Comparison of ENCODE assay signal across 22 cellular contexts in the genomic region with DNA sequence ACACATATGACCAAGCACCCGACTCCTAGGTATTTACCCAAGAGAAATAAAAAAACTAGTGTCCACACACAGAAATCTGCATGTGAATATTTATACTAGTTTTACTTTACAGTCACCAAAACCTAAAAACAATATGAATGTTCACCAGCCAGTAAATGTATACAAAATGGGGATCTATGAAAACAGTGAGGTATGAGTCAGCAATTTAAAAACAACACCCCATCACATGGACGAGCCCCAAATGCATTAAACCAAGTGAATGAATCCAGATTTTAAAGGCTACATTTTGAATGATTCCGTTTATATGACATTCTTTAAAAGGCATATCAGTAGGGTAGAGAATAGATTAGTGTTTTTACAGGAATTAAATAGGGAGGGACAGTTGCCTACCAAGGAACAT. TPM values are rescaled to one million over a fixed set of nuclear protein-coding genes. Genes with fewer than 3 reads are reported as not detected.
A peak's percentile ranks its signal among the peaks of the same experiment; 100 is the strongest.
DNase-seq lines count a peak whose midpoint lies in the region; ATAC-seq, FAIRE-seq and TF ChIP-seq lines count a peak whose summit lies in the region.
"Had no signal": no experiment of that assay in that cellular context is flagged by ENCODE, and none has a peak within 500 bp of the region (broad histone marks: within the 10 kb centered on the region; RNA-seq: fewer than 3 reads in every experiment).

No MANE protein-coding gene starts in this region.

- H3K4me3 Mint-ChIP-seq in activated naive CD4-positive, alpha-beta T cell treated with anti-CD3 and anti-CD28 coated beads, Interleukin-2, amount 10 ng/mL, durations not matched to agents 7 days and 5 days = no peak overlapping the region
- H3K4me3 Mint-ChIP-seq: CD14-positive monocyte; CD4-positive, alpha-beta memory T cell; IgD-negative memory B cell had no signal

- in situ Hi-C loops in HepG2 (cut with HindIII; ENCODE audit: extremely low pct_ligation_motif_present, low pct_unique_long_range_greater_than_20kb) (no loop called here), K562 (cut with MboI) (loop anchor here (25.0 kb wide), 1 partner anchor 498 kb away; no protein-coding TSS in a partner anchor)

- H4K20me1 ChIP-seq in HepG2 (ENCODE audit: insufficient read depth, low read length) = no peaks in the 10 kb centered on the region
- no peaks in the 10 kb centered on the region for H4K20me1 ChIP-seq in K562 (replicated peaks; ENCODE audit: control insufficient read depth, insufficient read depth, low read length)
- H4K20me1 ChIP-seq: BLaER1 had no signal

- no peaks in the 10 kb centered on the region for H3K36me3 ChIP-seq in HepG2 (replicated peaks in 1 of 2; ENCODE audit: control insufficient read depth in 1 of 2, insufficient read depth in 2 of 2, low read length in 2 of 2)
- H3K36me3 ChIP-seq in right lobe of liver = no peaks in the 10 kb centered on the region
- H3K36me3 ChIP-seq in K562 (ENCODE audit: control insufficient read depth, insufficient read depth, low read length) = no peaks in the 10 kb centered on the region
- H3K36me3 ChIP-seq: BLaER1, HAP-1 had no signal

- H3K9me1 ChIP-seq in K562 (ENCODE audit: control insufficient read depth, insufficient read depth, low read length) = no peaks in the 10 kb centered on the region

- H3K9me3 Mint-ChIP-seq in activated naive CD4-positive, alpha-beta T cell treated with anti-CD3 and anti-CD28 coated beads, Interleukin-2, amount 10 ng/mL, durations not matched to agents 7 days and 5 days = no peaks in the 10 kb centered on the region
- H3K9me3 Mint-ChIP-seq: CD4-positive, alpha-beta memory T cell; IgD-negative memory B cell had no signal

- DNase-seq in HepG2 (ENCODE audit: low spot score) (no peak), right lobe of liver (no peak), K562 (ENCODE audit: extremely low read depth in 1 of 4, low spot score in 3 of 4) (no peak), fibroblast of villous mesenchyme (ENCODE audit: low read depth) (peak; percentile 5), NCI-H345 (lab: John Stamatoyannopoulos, UW) (no peak)
- no peak for DNase-seq in activated naive CD4-positive, alpha-beta T cell treated with anti-CD3 and anti-CD28 coated beads, Interleukin-2, amount 10 ng/mL, durations not matched to agents 7 days and 5 days
- no peak for DNase-seq in stimulated activated naive CD4-positive, alpha-beta T cell (lab: John Stamatoyannopoulos, UW)
- DNase-seq: CD4-positive, alpha-beta memory T cell; DMS153; DMS79; GDM1 had no signal

- H3K4me3 ChIP-seq in HepG2 (replicated peaks in 1 of 3; ENCODE audit: insufficient read depth in 1 of 3, low read depth in 2 of 3, low read length in 3 of 3) = no peak overlapping the region
- no peak overlapping the region for H3K4me3 ChIP-seq in right lobe of liver
- no peak overlapping the region for H3K4me3 ChIP-seq in K562
- no peak overlapping the region for H3K4me3 ChIP-seq in fibroblast of villous mesenchyme (ENCODE audit: low read depth, low read length)
- H3K4me3 ChIP-seq: BLaER1, HAP-1 had no signal

- H3K9me3 ChIP-seq in HepG2 (ENCODE audit: low read length) (no peaks in the 10 kb centered on the region), right lobe of liver (no peaks in the 10 kb centered on the region), K562 (replicated peaks; ENCODE audit: control insufficient read depth, insufficient read depth, low read depth, low read length) (no peaks in the 10 kb centered on the region)
- H3K9me3 ChIP-seq: BLaER1, HAP-1 had no signal

- POLR2A ChIA-PET in HepG2 (lab: Yijun Ruan, JAX) = no interaction called here
- POLR2A ChIA-PET in K562 (lab: Yijun Ruan, JAX) = no interaction called here

- H3K79me2 ChIP-seq in HepG2 (ENCODE audit: insufficient read depth, low read length) (no peaks in the 10 kb centered on the region), K562 (ENCODE audit: control insufficient read depth, insufficient read depth, low read length) (no peaks in the 10 kb centered on the region)

- CTCF ChIA-PET in HepG2 (lab: Yijun Ruan, JAX; ENCODE audit: low intra/inter-chr PET ratio, low total read pairs) = no interaction called here
- CTCF ChIA-PET in K562 (lab: Yijun Ruan, JAX; ENCODE audit: low intra/inter-chr PET ratio) = no interaction called here
- CTCF ChIA-PET in activated naive CD4-positive, alpha-beta T cell treated with anti-CD3 and anti-CD28 coated beads, Interleukin-2, amount 10 ng/mL, durations not matched to agents 7 days and 5 days (lab: Charles Lee) = interaction anchor here (0.6 kb wide), 2 partner anchors 90 to 231 kb away, joined by 3 read pairs; no protein-coding TSS in a partner anchor

- H3K27ac ChIP-seq in HepG2 (ENCODE audit: extremely low read length, insufficient read depth, low read length) (no peak overlapping the region), right lobe of liver (no peak overlapping the region), K562 (ENCODE audit: extremely low read depth, low read depth, low read length) (no peak overlapping the region)
- H3K27ac ChIP-seq: 22Rv1, BLaER1, HL-60 had no signal

- TF ChIP-seq POLR2A in HepG2 (IDR thresholded peaks at IDR 0.05; ENCODE audit: insufficient read depth in 1 of 2, low read depth in 2 of 2, low read length in 2 of 2) = no peak
- TF ChIP-seq POLR2A in right lobe of liver (IDR thresholded peaks at IDR 0.05) = no peak
- no peak for TF ChIP-seq POLR2A in K562 (conservative IDR thresholded peaks at IDR 0.05)

- TF ChIP-seq EP300 in HepG2 (IDR thresholded peaks at IDR 0.05; ENCODE audit: low read depth in 2 of 2, low read length in 2 of 2) (no peak), HepG2 (CRISPR knock-in tag; IDR thresholded peaks at IDR 0.05; ENCODE audit: borderline replicate concordance) (no peak), K562 (IDR thresholded peaks at IDR 0.05; ENCODE audit: low read length) (no peak)

- intact Hi-C loops in HepG2 (cut with micrococcal nuclease; ENCODE audit: unreplicated experiment) = no loop called here
- intact Hi-C loops in right lobe of liver (cut with DNase I) = no loop called here
- intact Hi-C loops in K562 (cut with micrococcal nuclease) = no loop called here

- TF ChIP-seq CTCF in HepG2 (CRISPR knock-in tag; IDR thresholded peaks at IDR 0.05) (no peak), right lobe of liver (IDR thresholded peaks at IDR 0.05) (no peak), K562 (IDR thresholded peaks at IDR 0.05 in 2 of 3, conservative IDR thresholded peaks at IDR 0.05 in 1 of 3; ENCODE audit: insufficient read depth in 2 of 3, low read depth in 1 of 3, low read length in 3 of 3) (no peak), fibroblast of villous mesenchyme (IDR thresholded peaks at IDR 0.05; ENCODE audit: insufficient read depth, low read depth, low read length) (no peak)

- H3K4me1 Mint-ChIP-seq in activated naive CD4-positive, alpha-beta T cell treated with anti-CD3 and anti-CD28 coated beads, Interleukin-2, amount 10 ng/mL, durations not matched to agents 7 days and 5 days = peaks cover 30% of the 10 kb centered on the region

- H3K4me2 ChIP-seq in HepG2 (ENCODE audit: low read depth, low read length) (no peak overlapping the region), K562 (ENCODE audit: insufficient read depth, low read length) (no peak overlapping the region)
- H3K4me2 ChIP-seq: BLaER1 had no signal

- BruUV-seq in HepG2 (replicated peaks; lab: Mats Ljungman, UMichigan) (no TSS peak), K562 (replicated peaks; lab: Mats Ljungman, UMichigan) (no TSS peak)

- H3K4me1 ChIP-seq in HepG2 (ENCODE audit: insufficient read depth, low read length) = no peaks in the 10 kb centered on the region
- H3K4me1 ChIP-seq in right lobe of liver = no peaks in the 10 kb centered on the region
- H3K4me1 ChIP-seq in K562 (replicated peaks in 1 of 2; ENCODE audit: control insufficient read depth in 2 of 2, insufficient read depth in 2 of 2, low read length in 2 of 2) = peaks cover 3 to 12% of the 10 kb centered on the region in 2 experiments; a peak in 4 of 5 replicates
- H3K4me1 ChIP-seq: HAP-1 had no signal

- H3K27me3 Mint-ChIP-seq in activated naive CD4-positive, alpha-beta T cell treated with anti-CD3 and anti-CD28 coated beads, Interleukin-2, amount 10 ng/mL, durations not matched to agents 7 days and 5 days = peaks cover 39% of the 10 kb centered on the region

- 2% methylated on average over 3 of the region's 3 CpGs for whole genome bisulfite sequencing in HepG2 (ENCODE audit: low lambda C conversion rate)
- 50% methylated on average over 3 of the region's 3 CpGs for WGBS in right lobe of liver (ENCODE audit: insufficient coverage, low coverage, low lambda C conversion rate, missing lambda C conversion rate)
- WGBS in K562 (ENCODE audit: insufficient coverage, low coverage, missing lambda C conversion rate) = 26% methylated on average over 3 of the region's 3 CpGs

- H2AFZ ChIP-seq in HepG2 (ENCODE audit: low read length) = no peak overlapping the region
- H2AFZ ChIP-seq in K562 (ENCODE audit: low read depth, low read length) = peak overlapping the region; percentile 57

- H3K27ac Mint-ChIP-seq in activated naive CD4-positive, alpha-beta T cell treated with anti-CD3 and anti-CD28 coated beads, Interleukin-2, amount 10 ng/mL, durations not matched to agents 7 days and 5 days = no peak overlapping the region
- H3K27ac Mint-ChIP-seq: CD14-positive monocyte; CD4-positive, alpha-beta memory T cell; IgD-negative memory B cell had no signal

- H3K27me3 ChIP-seq in HepG2 (ENCODE audit: control insufficient read depth in 1 of 2, insufficient read depth in 2 of 2, low read length in 2 of 2) (peaks cover 3 to 23% of the 10 kb centered on the region in 2 experiments; a peak in 3 of 5 replicates), right lobe of liver (no peaks in the 10 kb centered on the region), K562 (ENCODE audit: control insufficient read depth in 2 of 2, insufficient read depth in 2 of 2, low read length in 2 of 2) (no peaks in the 10 kb centered on the region)
- H3K27me3 ChIP-seq: BLaER1 had no signal

- FAIRE-seq in HepG2 (lab: Jason Lieb, UNC) (no peak), K562 (lab: Jason Lieb, UNC) (no peak)

- TF ChIP-seq RAD21 in HepG2 (CRISPR knock-in tag; IDR thresholded peaks at IDR 0.05) (no peak), K562 (CRISPR knock-in tag; conservative IDR thresholded peaks at IDR 0.05 in 1 of 2, IDR thresholded peaks at IDR 0.05 in 1 of 2) (no peak)

- ATAC-seq in HepG2 (no peak), right lobe of liver (no peak), K562 (no peak)

- no peak overlapping the region for H3K9ac ChIP-seq in HepG2 (ENCODE audit: insufficient read depth, low read depth, low read length)
- no peak overlapping the region for H3K9ac ChIP-seq in K562 (ENCODE audit: insufficient read depth in 1 of 2, low read depth in 2 of 2, low read length in 2 of 2)
- H3K9ac ChIP-seq: BLaER1 had no signal

- H3K36me3 Mint-ChIP-seq in activated naive CD4-positive, alpha-beta T cell treated with anti-CD3 and anti-CD28 coated beads, Interleukin-2, amount 10 ng/mL, durations not matched to agents 7 days and 5 days = no peaks in the 10 kb centered on the region
- H3K36me3 Mint-ChIP-seq: CD14-positive monocyte; CD4-positive, alpha-beta memory T cell; IgD-negative memory B cell had no signal

RNA-seq across cellular contexts. Expression of a gene that starts 22.1 kb away (rescaled TPM):
- not detected in 2 replicates for total RNA-seq in HepG2 (2016; rRNA removed; fragmentation: Illumina TruSeq; extraction: Trizol)
- total RNA-seq in HepG2 (2016; cell fraction: cytosol; rRNA removed; fragmentation: Illumina TruSeq; extraction: Trizol; ENCODE audit: low read depth) = not detected in 2 replicates
- total RNA-seq in HepG2 (2016; cell fraction: insoluble cytoplasmic fraction; rRNA removed; fragmentation: Illumina TruSeq; extraction: Trizol) = not detected in 2 replicates
- total RNA-seq in HepG2 (2016; cell fraction: membrane; rRNA removed; fragmentation: Illumina TruSeq; extraction: Trizol) = not detected in 2 replicates
- not detected in 2 replicates for total RNA-seq in HepG2 (2016; cell fraction: nucleus; rRNA removed; fragmentation: Illumina TruSeq; extraction: Trizol)
- 0.17 TPM in 1 of 2 replicates, not detected in the other for polyA plus RNA-seq in HepG2 (2011; rRNA removed)
- polyA plus RNA-seq in HepG2 (2011; cell fraction: cytosol; rRNA removed) = 0.08 TPM in 1 of 2 replicates, not detected in the other
- not detected in 2 replicates for polyA plus RNA-seq in HepG2 (2011; cell fraction: nucleus; rRNA removed)
- not detected in 2 replicates for polyA plus RNA-seq in HepG2 (2012)
- not detected in 2 replicates for polyA plus RNA-seq in HepG2 (2016; cell fraction: cytosol; fragmentation: Illumina TruSeq; extraction: Trizol; ENCODE audit: low read depth)
- not detected in 2 replicates for polyA plus RNA-seq in HepG2 (2016; cell fraction: insoluble cytoplasmic fraction; fragmentation: Illumina TruSeq; extraction: Trizol; ENCODE audit: low read depth)
- not detected in 2 replicates for polyA plus RNA-seq in HepG2 (2016; cell fraction: membrane; fragmentation: Illumina TruSeq; extraction: Trizol; ENCODE audit: low read depth)
- polyA plus RNA-seq in HepG2 (2016; cell fraction: nucleus; fragmentation: Illumina TruSeq; extraction: Trizol; ENCODE audit: insufficient read depth, low read depth) = not detected in 2 replicates
- polyA minus RNA-seq in HepG2 (2011; rRNA and poly(A)+ RNA removed; ENCODE audit: low replicate concordance) = not detected in 2 replicates
- not detected in 2 replicates for polyA minus RNA-seq in HepG2 (2011; cell fraction: cytosol; rRNA and poly(A)+ RNA removed)
- polyA minus RNA-seq in HepG2 (2011; cell fraction: nucleus; rRNA and poly(A)+ RNA removed) = not detected in 2 replicates
- 1 to 10 TPM; 2.4 to 7.3 (median 3.9) TPM for total RNA-seq in right lobe of liver
- total RNA-seq in K562 (2011; cell fraction: chromatin; rRNA removed; ENCODE audit: low replicate concordance) = not detected in 2 replicates
- total RNA-seq in K562 (2011; cell fraction: nucleolus; rRNA removed) = not detected in 2 replicates
- total RNA-seq in K562 (2011; cell fraction: nucleoplasm; rRNA removed) = not detected in 2 replicates
- total RNA-seq in K562 (2014; rRNA removed) = not detected in 2 replicates
- total RNA-seq in K562 (2014; rRNA removed; fragmentation: Illumina TruSeq; extraction: Trizol) = not detected in 2 replicates
- total RNA-seq in K562 (2015; rRNA removed; fragmentation: Illumina TruSeq; extraction: Trizol) = not detected in 2 replicates
- total RNA-seq in K562 (2021) = not detected in 2 replicates
- 0.10 TPM in 1 of 2 replicates, not detected in the other for polyA plus RNA-seq in K562 (2011; rRNA removed)
- polyA plus RNA-seq in K562 (2011; cell fraction: cytosol; rRNA removed) = 0.03 and 0.06 TPM in 2 replicates
- polyA plus RNA-seq in K562 (2011; cell fraction: nucleus; rRNA removed) = 0.92 TPM in 1 of 2 replicates, not detected in the other
- 0.10 and 0.24 TPM in 2 replicates for polyA plus RNA-seq in K562 (2012)
- polyA plus RNA-seq in K562 (2014; fragmentation: Illumina TruSeq; extraction: Trizol) = not detected in 2 replicates
- not detected for polyA plus RNA-seq in K562 (2014; fragmentation: Nextera tagmentation; extraction: Ambion mirVana)
- polyA plus RNA-seq in K562 (2014; rRNA removed) = 0.12 TPM in 1 of 2 replicates, not detected in the other
- not detected in 2 replicates for polyA minus RNA-seq in K562 (2011; rRNA and poly(A)+ RNA removed)
- polyA minus RNA-seq in K562 (2011; cell fraction: cytosol; rRNA and poly(A)+ RNA removed) = not detected in 2 replicates
- polyA minus RNA-seq in K562 (2011; cell fraction: nucleus; rRNA and poly(A)+ RNA removed) = not detected in 2 replicates
- not detected in 2 replicates for total RNA-seq in fibroblast of villous mesenchyme
- total RNA-seq: A673, Daoy, H4, HT1080 had no signal
- polyA plus RNA-seq: AG04450, IgD-negative memory B cell had no signal

RNA-seq across cellular contexts. Expression of a gene that starts 39.5 kb away (rescaled TPM):
- total RNA-seq in HepG2 (2016; rRNA removed; fragmentation: Illumina TruSeq; extraction: Trizol) = not detected in 2 replicates
- total RNA-seq in HepG2 (2016; cell fraction: cytosol; rRNA removed; fragmentation: Illumina TruSeq; extraction: Trizol; ENCODE audit: low read depth) = not detected in 2 replicates
- not detected in 2 replicates for total RNA-seq in HepG2 (2016; cell fraction: insoluble cytoplasmic fraction; rRNA removed; fragmentation: Illumina TruSeq; extraction: Trizol)
- total RNA-seq in HepG2 (2016; cell fraction: membrane; rRNA removed; fragmentation: Illumina TruSeq; extraction: Trizol) = not detected in 2 replicates
- total RNA-seq in HepG2 (2016; cell fraction: nucleus; rRNA removed; fragmentation: Illumina TruSeq; extraction: Trizol) = not detected in 2 replicates
- polyA plus RNA-seq in HepG2 (2011; rRNA removed) = not detected in 2 replicates
- polyA plus RNA-seq in HepG2 (2011; cell fraction: cytosol; rRNA removed) = not detected in 2 replicates
- 0.14 TPM in 1 of 2 replicates, not detected in the other for polyA plus RNA-seq in HepG2 (2011; cell fraction: nucleus; rRNA removed)
- polyA plus RNA-seq in HepG2 (2012) = not detected in 2 replicates
- not detected in 2 replicates for polyA plus RNA-seq in HepG2 (2016; cell fraction: cytosol; fragmentation: Illumina TruSeq; extraction: Trizol; ENCODE audit: low read depth)
- polyA plus RNA-seq in HepG2 (2016; cell fraction: insoluble cytoplasmic fraction; fragmentation: Illumina TruSeq; extraction: Trizol; ENCODE audit: low read depth) = not detected in 2 replicates
- polyA plus RNA-seq in HepG2 (2016; cell fraction: membrane; fragmentation: Illumina TruSeq; extraction: Trizol; ENCODE audit: low read depth) = not detected in 2 replicates
- polyA plus RNA-seq in HepG2 (2016; cell fraction: nucleus; fragmentation: Illumina TruSeq; extraction: Trizol; ENCODE audit: insufficient read depth, low read depth) = not detected in 2 replicates
- not detected in 2 replicates for polyA minus RNA-seq in HepG2 (2011; rRNA and poly(A)+ RNA removed; ENCODE audit: low replicate concordance)
- polyA minus RNA-seq in HepG2 (2011; cell fraction: cytosol; rRNA and poly(A)+ RNA removed) = not detected in 2 replicates
- polyA minus RNA-seq in HepG2 (2011; cell fraction: nucleus; rRNA and poly(A)+ RNA removed) = not detected in 2 replicates
- total RNA-seq in right lobe of liver = 1 to 10 TPM; 3.8 to 7.9 (median 4.1) TPM
- total RNA-seq in K562 (2011; cell fraction: chromatin; rRNA removed; ENCODE audit: low replicate concordance) = 0.35 TPM in 1 of 2 replicates, not detected in the other
- total RNA-seq in K562 (2011; cell fraction: nucleolus; rRNA removed) = 0.26 and 0.67 TPM in 2 replicates
- not detected in 2 replicates for total RNA-seq in K562 (2011; cell fraction: nucleoplasm; rRNA removed)
- 0.18 and 0.65 TPM in 2 replicates for total RNA-seq in K562 (2014; rRNA removed)
- total RNA-seq in K562 (2014; rRNA removed; fragmentation: Illumina TruSeq; extraction: Trizol) = not detected in 2 replicates
- not detected in 2 replicates for total RNA-seq in K562 (2015; rRNA removed; fragmentation: Illumina TruSeq; extraction: Trizol)
- 0.22 TPM in 1 of 2 replicates, not detected in the other for total RNA-seq in K562 (2021)
- 0.16 and 0.26 TPM in 2 replicates for polyA plus RNA-seq in K562 (2011; rRNA removed)
- polyA plus RNA-seq in K562 (2011; cell fraction: cytosol; rRNA removed) = 0.21 and 0.54 TPM in 2 replicates
- polyA plus RNA-seq in K562 (2011; cell fraction: nucleus; rRNA removed) = 0.31 and 0.78 TPM in 2 replicates
- polyA plus RNA-seq in K562 (2012) = 0.20 and 0.53 TPM in 2 replicates
- polyA plus RNA-seq in K562 (2014; fragmentation: Illumina TruSeq; extraction: Trizol) = 0.09 and 0.21 TPM in 2 replicates
- polyA plus RNA-seq in K562 (2014; fragmentation: Nextera tagmentation; extraction: Ambion mirVana) = not detected
- polyA plus RNA-seq in K562 (2014; rRNA removed) = 0.18 and 0.34 TPM in 2 replicates
- polyA minus RNA-seq in K562 (2011; rRNA and poly(A)+ RNA removed) = 0.18 TPM in 1 of 2 replicates, not detected in the other
- not detected in 2 replicates for polyA minus RNA-seq in K562 (2011; cell fraction: cytosol; rRNA and poly(A)+ RNA removed)
- 0.54 TPM in 1 of 2 replicates, not detected in the other for polyA minus RNA-seq in K562 (2011; cell fraction: nucleus; rRNA and poly(A)+ RNA removed)
- total RNA-seq in fibroblast of villous mesenchyme = under 0.01 TPM in 1 of 2 replicates, not detected in the other
- total RNA-seq: A673, Daoy, H4 had no signal
- polyA plus RNA-seq: AG04450 had no signal

RNA-seq across cellular contexts. Expression of a gene that starts 56.0 kb away (rescaled TPM):
- total RNA-seq in HepG2 (2016; rRNA removed; fragmentation: Illumina TruSeq; extraction: Trizol) (1.9 and 2.9 TPM in 2 replicates), right lobe of liver (1 to 10 TPM; 3.3 to 6.4 (median 3.9) TPM), K562 (2014; rRNA removed) (17.7 and 21.1 TPM in 2 replicates), K562 (2014; rRNA removed; fragmentation: Illumina TruSeq; extraction: Trizol) (0.80 and 1.4 TPM in 2 replicates), K562 (2015; rRNA removed; fragmentation: Illumina TruSeq; extraction: Trizol) (2.4 and 2.6 TPM in 2 replicates), K562 (2021) (18.4 and 18.7 TPM in 2 replicates), fibroblast of villous mesenchyme (4.8 and 5.2 TPM in 2 replicates)
- total RNA-seq in HepG2 (2016; cell fraction: cytosol; rRNA removed; fragmentation: Illumina TruSeq; extraction: Trizol; ENCODE audit: low read depth) = 0.71 and 1.1 TPM in 2 replicates
- 1.9 and 2.5 TPM in 2 replicates for total RNA-seq in HepG2 (2016; cell fraction: insoluble cytoplasmic fraction; rRNA removed; fragmentation: Illumina TruSeq; extraction: Trizol)
- total RNA-seq in HepG2 (2016; cell fraction: membrane; rRNA removed; fragmentation: Illumina TruSeq; extraction: Trizol) = 0.90 and 1.3 TPM in 2 replicates
- 1.1 and 1.2 TPM in 2 replicates for total RNA-seq in HepG2 (2016; cell fraction: nucleus; rRNA removed; fragmentation: Illumina TruSeq; extraction: Trizol)
- polyA plus RNA-seq in HepG2 (2011; rRNA removed) (1.9 and 2.5 TPM in 2 replicates), K562 (2011; rRNA removed) (2.2 and 4.3 TPM in 2 replicates), K562 (2014; fragmentation: Illumina TruSeq; extraction: Trizol) (1.5 and 1.9 TPM in 2 replicates), K562 (2014; fragmentation: Nextera tagmentation; extraction: Ambion mirVana) (under 1 TPM in 1 of 2 experiments, not detected in 1; 0.03 TPM), K562 (2014; rRNA removed) (10.0 and 12.9 TPM in 2 replicates)
- 2.2 and 4.4 TPM in 2 replicates for polyA plus RNA-seq in HepG2 (2011; cell fraction: cytosol; rRNA removed)
- 3.9 and 5.1 TPM in 2 replicates for polyA plus RNA-seq in HepG2 (2011; cell fraction: nucleus; rRNA removed)
- 1.4 and 1.7 TPM in 2 replicates for polyA plus RNA-seq in HepG2 (2012)
- polyA plus RNA-seq in HepG2 (2016; cell fraction: cytosol; fragmentation: Illumina TruSeq; extraction: Trizol; ENCODE audit: low read depth) = 0.35 and 0.53 TPM in 2 replicates
- polyA plus RNA-seq in HepG2 (2016; cell fraction: insoluble cytoplasmic fraction; fragmentation: Illumina TruSeq; extraction: Trizol; ENCODE audit: low read depth) = 1.9 and 2.1 TPM in 2 replicates
- 0.50 and 0.55 TPM in 2 replicates for polyA plus RNA-seq in HepG2 (2016; cell fraction: membrane; fragmentation: Illumina TruSeq; extraction: Trizol; ENCODE audit: low read depth)
- polyA plus RNA-seq in HepG2 (2016; cell fraction: nucleus; fragmentation: Illumina TruSeq; extraction: Trizol; ENCODE audit: insufficient read depth, low read depth) = 1.6 and 2.2 TPM in 2 replicates
- polyA minus RNA-seq in HepG2 (2011; rRNA and poly(A)+ RNA removed; ENCODE audit: low replicate concordance) = 3.8 and 8.1 TPM in 2 replicates
- polyA minus RNA-seq in HepG2 (2011; cell fraction: cytosol; rRNA and poly(A)+ RNA removed) = 3.1 and 3.4 TPM in 2 replicates
- 2.7 and 3.6 TPM in 2 replicates for polyA minus RNA-seq in HepG2 (2011; cell fraction: nucleus; rRNA and poly(A)+ RNA removed)
- total RNA-seq in K562 (2011; cell fraction: chromatin; rRNA removed; ENCODE audit: low replicate concordance) = 3.4 and 11.0 TPM in 2 replicates
- total RNA-seq in K562 (2011; cell fraction: nucleolus; rRNA removed) = 11.2 and 13.0 TPM in 2 replicates
- total RNA-seq in K562 (2011; cell fraction: nucleoplasm; rRNA removed) = 5.7 and 7.2 TPM in 2 replicates
- polyA plus RNA-seq in K562 (2011; cell fraction: cytosol; rRNA removed) = 4.4 and 19.0 TPM in 2 replicates
- polyA plus RNA-seq in K562 (2011; cell fraction: nucleus; rRNA removed) = 15.6 and 16.0 TPM in 2 replicates
- polyA plus RNA-seq in K562 (2012) = 8.7 TPM in 2 replicates
- 0.84 and 1.3 TPM in 2 replicates for polyA minus RNA-seq in K562 (2011; rRNA and poly(A)+ RNA removed)
- 4.7 and 4.8 TPM in 2 replicates for polyA minus RNA-seq in K562 (2011; cell fraction: cytosol; rRNA and poly(A)+ RNA removed)
- 3.0 and 3.1 TPM in 2 replicates for polyA minus RNA-seq in K562 (2011; cell fraction: nucleus; rRNA and poly(A)+ RNA removed)
